In genomic region chr19:18000981-18001836, GRCh38 we compare ENCODE assay signal across 7 cellular contexts. TPM values are rescaled to one million over a fixed set of nuclear protein-coding genes. Genes with fewer than 3 reads are reported as not detected.
DNase-seq lines count a peak whose midpoint lies in the region; ATAC-seq and TF ChIP-seq lines count a peak whose summit lies in the region.

No MANE protein-coding gene starts in this region.

- intact Hi-C loops in lower leg skin (cut with DNase I; ENCODE audit: low total_unique reads), result no loop called here

- H3K4me3 ChIP-seq in lower leg skin (ENCODE audit: low read depth, poor library complexity, severe bottlenecking), result peak overlapping the region; percentile 50

- WGBS in lower leg skin, 2 donors, result 1 to 2% methylated on average over 44 to 60 of the region's 104 CpGs

- no peak for TF ChIP-seq CTCF in lower leg skin (IDR thresholded peaks at IDR 0.05)

- peak; percentile 94 for DNase-seq in NCI-H460 (ENCODE audit: extremely low read depth, low read depth)
- peak; percentile 57 to 78 for DNase-seq in activated CD4-positive, alpha-beta T cell treated with anti-CD3 and anti-CD28 coated beads, Interleukin-2, amount 50 U/mL, for 24 hours (ENCODE audit: low read depth in 1 of 2, low spot score in 1 of 2)
- DNase-seq in dermis microvascular lymphatic vessel endothelial cell (ENCODE audit: low read depth in 2 of 2), result peak; percentile 62 to 91
- DNase-seq in lower leg skin (ENCODE audit: low spot score in 2 of 2), result peak; percentile 91 to 98
- DNase-seq in stimulated activated CD4-positive, alpha-beta T cell treated with anti-CD3 and anti-CD28 coated beads, TNF-alpha, amount 100 ng/mL, for 1 hour (ENCODE audit: low read depth in 3 of 3, low spot score in 1 of 3), result peak; percentile 73 to 88 (median 87)

- TF ChIP-seq POLR2A in lower leg skin (IDR thresholded peaks at IDR 0.05), result peak in 1 of 2 donors; percentile 40

- ATAC-seq in GM18502 (IDR thresholded peaks at IDR 0.05; ENCODE audit: poor library complexity, unreplicated experiment) (peak; percentile 59), HG02981 (IDR thresholded peaks at IDR 0.05; ENCODE audit: unreplicated experiment) (peak; percentile 77)

RNA-seq across cellular contexts. Expression of gene ARRDC2, which starts 6.8 kb away (rescaled TPM):
- total RNA-seq in NCI-H460 (2014; rRNA removed; shearing (Covaris generic)), result 94.3 and 95.4 TPM in 2 replicates
- 242 and 289 TPM in 2 replicates for polyA plus RNA-seq in NCI-H460 (2014; cell fraction: nucleus; rRNA removed)
- total RNA-seq in dermis microvascular lymphatic vessel endothelial cell, result 41.1 and 108 TPM in 2 replicates
- total RNA-seq in lower leg skin, result 10 to 100 TPM; 54.1 to 92.8 (median 73.5) TPM

RNA-seq across cellular contexts. Expression of gene KCNN1, which starts 34.3 kb away (rescaled TPM):
- 0.10 TPM in 1 of 2 replicates, not detected in the other for total RNA-seq in NCI-H460 (2014; rRNA removed; shearing (Covaris generic))
- 0.13 TPM in 1 of 2 replicates, not detected in the other for polyA plus RNA-seq in NCI-H460 (2014; cell fraction: nucleus; rRNA removed)
- under 0.01 and 0.25 TPM in 2 replicates for total RNA-seq in dermis microvascular lymphatic vessel endothelial cell
- under 1 TPM in 1 of 4 donors, not detected in 3; 0.36 TPM for total RNA-seq in lower leg skin

Comparison
In these comparisons a context has a peak if more than half of its experiments do, and no peak if none do; other contexts are left out.
1. Peak in every context shown above with its lines: DNase-seq, ATAC-seq and H3K4me3 ChIP-seq.